ENCODE assay signal across 27 cellular contexts in genomic region chr6:158751192-158751591, GRCh38.
DNase-seq lines count a peak whose midpoint lies in the region; ATAC-seq, FAIRE-seq and TF ChIP-seq lines count a peak whose summit lies in the region.
"Had no signal": no experiment of that assay in that cellular context is flagged by ENCODE, and none has a peak within 500 bp of the region (broad histone marks: within the 10 kb centered on the region; RNA-seq: fewer than 3 reads in every experiment).

No MANE protein-coding gene starts in this region.

- H3K56ac ChIP-seq in H1 (replicated peaks; ENCODE audit: insufficient read length, low read depth, low read length): no peak overlapping the region

- H3K4ac ChIP-seq in H1 (replicated peaks; ENCODE audit: insufficient read length, low read depth, low read length) (no peak overlapping the region), neuronal stem cell (ENCODE audit: low read length) (no peak overlapping the region)

- H3K14ac ChIP-seq in H1 (ENCODE audit: insufficient read length) (no peak overlapping the region), neuronal stem cell (ENCODE audit: low read length) (no peak overlapping the region)

- no peak overlapping the region for H2AFZ ChIP-seq in H1 (ENCODE audit: low read length)
- peak overlapping the region; percentile 61 for H2AFZ ChIP-seq in neuronal stem cell (ENCODE audit: low read length)

- H3K27me3 ChIP-seq in H1 (replicated peaks in 1 of 4; ENCODE audit: control insufficient read depth in 3 of 4, extremely low read depth in 1 of 4, insufficient read depth in 3 of 4, low read length in 3 of 4): no peaks in the 10 kb centered on the region; a peak in 2 of 7 replicates
- peaks cover 0 to 7% (median 0%) of the 10 kb centered on the region in 3 experiments for H3K27me3 ChIP-seq in neuronal stem cell (ENCODE audit: control insufficient read depth in 3 of 3, insufficient read depth in 3 of 3, low read depth in 1 of 3, low read length in 3 of 3)
- H3K27me3 ChIP-seq: MG63, ovary, tibial nerve had no signal

- ATAC-seq in GM18519 (IDR thresholded peaks at IDR 0.05; ENCODE audit: low FRiP score, unreplicated experiment) (no peak), HG02840 (IDR thresholded peaks at IDR 0.05; ENCODE audit: low FRiP score, unreplicated experiment) (no peak), HG03354 (IDR thresholded peaks at IDR 0.05; ENCODE audit: poor library complexity, severe bottlenecking, unreplicated experiment) (no peak)
- ATAC-seq: activated CD8-positive, alpha-beta T cell treated with anti-CD3 and anti-CD28 coated beads, Interleukin-2, amount 10 ng/mL, durations not matched to agents 7 days and 5 days; natural killer cell treated with Interleukin-12 subunit alpha and Interleukin-12 subunit beta and Interleukin-15 and Interleukin-18, amount 100 ng/mL, for 72 hours; stimulated activated effector memory CD8-positive, alpha-beta T cell treated with anti-CD3 and anti-CD28 coated beads, Interleukin-12 subunit alpha, Interleukin-12 subunit beta, amount 100 ng/mL, for 72 hours had no signal

- H2BK120ac ChIP-seq in H1 (replicated peaks; ENCODE audit: low read depth, low read length) (no peak overlapping the region), neuronal stem cell (ENCODE audit: low read depth, low read length) (no peak overlapping the region)

- H3K9me3 ChIP-seq in H1 (ENCODE audit: insufficient read depth in 2 of 2, low read depth in 1 of 2, low read length in 1 of 2) (no peaks in the 10 kb centered on the region), neuronal stem cell (replicated peaks in 1 of 2; ENCODE audit: control insufficient read depth in 2 of 2, insufficient read depth in 1 of 2, low read depth in 1 of 2, low read length in 2 of 2) (no peaks in the 10 kb centered on the region)
- H3K9me3 ChIP-seq: MG63, ovary, tibial nerve had no signal

- H3K18ac ChIP-seq in H1 (ENCODE audit: extremely low read depth, low read length): no peak overlapping the region
- H3K18ac ChIP-seq in neuronal stem cell (ENCODE audit: low read length): no peak overlapping the region

- no peak overlapping the region for H3K27ac ChIP-seq in H1 (ENCODE audit: low read depth, low read length)
- H3K27ac ChIP-seq in neuronal stem cell (replicated peaks; ENCODE audit: low read length): no peak overlapping the region
- H3K27ac ChIP-seq: 22Rv1, ovary, tibial nerve had no signal

- POLR2A ChIA-PET in H1 (lab: Charles Lee; ENCODE audit: partially characterized antibody): interaction anchor here (2.1 to 2.5 kb wide), 2 partner anchors 12 to 14 kb away, joined by 10 to 11 read pairs; no protein-coding TSS in a partner anchor

- FAIRE-seq in H1 (lab: Jason Lieb, UNC): no peak
- FAIRE-seq: astrocyte, HTR-8/SVneo had no signal

- 86% methylated on average over 8 of the region's 8 CpGs; no CpG with 5 or more reads in 1 of the 2 experiments for WGBS in H1 (ENCODE audit: extremely low coverage in 1 of 2, insufficient coverage in 1 of 2, insufficient read length in 1 of 2, insufficient replicate concordance in 2 of 2, low coverage in 1 of 2, low lambda C conversion rate in 2 of 2, missing lambda C conversion rate in 1 of 2), 2 experiments
- no CpG with 5 or more reads among the region's 8 CpGs for WGBS in neuronal stem cell (ENCODE audit: extremely low coverage in 2 of 2, insufficient read length in 2 of 2, insufficient replicate concordance in 1 of 2), 2 donors

- H2BK5ac ChIP-seq in H1 (ENCODE audit: low read depth, low read length): 0 out of 2 replicates have a peak overlapping the region, but pooled peaks have one; percentile 26
- H2BK5ac ChIP-seq in neuronal stem cell (ENCODE audit: low read length): no peak overlapping the region

- H2AK5ac ChIP-seq in H1 (ENCODE audit: low read depth, low read length): no peak overlapping the region
- no peak overlapping the region for H2AK5ac ChIP-seq in neuronal stem cell (ENCODE audit: low read depth, low read length)

- H2BK15ac ChIP-seq in H1 (ENCODE audit: low read length): no peak overlapping the region
- H2BK15ac ChIP-seq in neuronal stem cell (ENCODE audit: low read length): no peak overlapping the region

- peaks cover 0 to 4% (median 0%) of the 10 kb centered on the region in 4 experiments; a peak in 3 of 7 replicates for H3K4me1 ChIP-seq in H1 (replicated peaks in 1 of 4; ENCODE audit: control insufficient read depth in 3 of 4, insufficient read depth in 4 of 4, low read length in 3 of 4)
- peaks cover 0 to 3% of the 10 kb centered on the region in 2 donors for H3K4me1 ChIP-seq in neuronal stem cell (ENCODE audit: control insufficient read depth in 2 of 2, insufficient read depth in 1 of 2, low read depth in 1 of 2, low read length in 2 of 2)

- no peak overlapping the region; a peak in 1 of 7 replicates for H3K9ac ChIP-seq in H1 (replicated peaks in 1 of 4; ENCODE audit: extremely low read depth in 1 of 4, low read depth in 3 of 4, low read length in 3 of 4)
- no peak overlapping the region for H3K9ac ChIP-seq in neuronal stem cell (ENCODE audit: low read depth, low read length, poor library complexity)

- H3K23ac ChIP-seq in H1 (ENCODE audit: insufficient read length) (no peak overlapping the region), neuronal stem cell (ENCODE audit: low read depth, low read length, poor library complexity) (no peak overlapping the region)

- no peak for TF ChIP-seq EP300 in H1 (IDR thresholded peaks at IDR 0.05; ENCODE audit: borderline replicate concordance in 1 of 2, low read depth in 2 of 2, low read length in 2 of 2)

- peak overlapping the region; percentile 2; the same call in 1 of the 2 replicates for H2BK12ac ChIP-seq in H1 (ENCODE audit: low read depth, low read length)
- no peak overlapping the region for H2BK12ac ChIP-seq in neuronal stem cell (ENCODE audit: low read length)

- no peak for TF ChIP-seq POLR2A in H1 (IDR thresholded peaks at IDR 0.05; ENCODE audit: control extremely low read depth in 1 of 2, low read depth in 2 of 2, low read length in 2 of 2)

- H4K8ac ChIP-seq in H1 (ENCODE audit: extremely low read depth, insufficient read depth, low read length): no peak overlapping the region
- no peak overlapping the region for H4K8ac ChIP-seq in neuronal stem cell (ENCODE audit: low read depth, low read length)

- no peaks in the 10 kb centered on the region for H3K36me3 ChIP-seq in H1 (ENCODE audit: control insufficient read depth in 2 of 4, insufficient read depth in 4 of 4, low read length in 3 of 4)
- H3K36me3 ChIP-seq in neuronal stem cell (replicated peaks in 1 of 2; ENCODE audit: control insufficient read depth in 2 of 2, insufficient read depth in 2 of 2, low read length in 2 of 2): no peaks in the 10 kb centered on the region
- H3K36me3 ChIP-seq: MG63, ovary, tibial nerve had no signal

- H3K79me2 ChIP-seq in H1 (ENCODE audit: control insufficient read depth in 1 of 2, insufficient read depth in 2 of 2, low read length in 2 of 2): no peaks in the 10 kb centered on the region

- H4K5ac ChIP-seq in H1 (ENCODE audit: insufficient read length, low read depth, low read length): no peak overlapping the region

- H2BK20ac ChIP-seq in H1 (ENCODE audit: low read length): 0 out of 2 replicates have a peak overlapping the region, but pooled peaks have one; percentile 13

- DNase-seq in DMS 273 (lab: John Stamatoyannopoulos, UW; ENCODE audit: unreplicated experiment) (peak; percentile 64), DMS 273 treated with DMSO at 0.1 percent for 48 hours (lab: John Stamatoyannopoulos, UW) (no peak), NCI-H1694 treated with DMSO at 0.1 percent for 48 hours (lab: John Stamatoyannopoulos, UW) (peak; percentile 7), H1 (ENCODE audit: low read depth in 1 of 2, low spot score in 2 of 2) (no peak), neuronal stem cell (ENCODE audit: low spot score) (no peak)
- DNase-seq: activated CD4-positive, alpha-beta T cell treated with anti-CD3 and anti-CD28 coated beads for 4 hours; activated CD8-positive, alpha-beta T cell treated with anti-CD3 and anti-CD28 coated beads, Interleukin-2, amount 10 ng/mL, durations not matched to agents 7 days and 5 days; Calu3; caudate nucleus; DND-41; GF-D8; GOT3; KG1; MG63; NCI-H1105; NCI-H2029; NCI-H2227 treated with DMSO at 0.1 percent for 48 hours; ovary had no signal

- H3K4me3 ChIP-seq in H1 (ENCODE audit: extremely low read depth in 1 of 4, insufficient read depth in 2 of 4, low read depth in 3 of 4, low read length in 4 of 4) (no peak overlapping the region), neuronal stem cell (ENCODE audit: low read length in 2 of 2) (no peak overlapping the region)
- H3K4me3 ChIP-seq: MG63, ovary, tibial nerve had no signal

- H3K4me2 ChIP-seq in H1 (ENCODE audit: insufficient read depth in 1 of 2, low read depth in 2 of 2, low read length in 2 of 2) (no peak overlapping the region), neuronal stem cell (ENCODE audit: insufficient read depth, low read length, poor library complexity, severe bottlenecking) (no peak overlapping the region)

- no peaks in the 10 kb centered on the region for H3K79me1 ChIP-seq in H1 (ENCODE audit: low read depth, low read length)
- no peaks in the 10 kb centered on the region for H3K79me1 ChIP-seq in neuronal stem cell (ENCODE audit: low read depth, low read length)

- CTCF ChIA-PET in H1 (lab: Charles Lee; ENCODE audit: partially characterized antibody): interaction anchor here (0.7 to 2.9 kb wide), 2 partner anchors 18 to 525 kb away, joined by 3 to 11 read pairs; no protein-coding TSS in a partner anchor

- H4K20me1 ChIP-seq in H1 (replicated peaks in 1 of 2; ENCODE audit: control insufficient read depth in 1 of 2, insufficient read depth in 2 of 2, low read length in 2 of 2): no peaks in the 10 kb centered on the region

- H4K91ac ChIP-seq in H1 (replicated peaks; ENCODE audit: insufficient read length, low read length) (peak overlapping the region; percentile 10), neuronal stem cell (ENCODE audit: low read depth, low read length, poor library complexity) (no peak overlapping the region)

- H3K23me2 ChIP-seq in H1 (ENCODE audit: low read depth, low read length): no peaks in the 10 kb centered on the region

- no peak for TF ChIP-seq CTCF in H1 (IDR thresholded peaks at IDR 0.05; ENCODE audit: control extremely low read depth in 1 of 3, insufficient read depth in 1 of 3, low read depth in 1 of 3, low read length in 3 of 3)

- TF ChIP-seq RAD21 in H1 (IDR thresholded peaks at IDR 0.05 in 1 of 2, conservative IDR thresholded peaks at IDR 0.05 in 1 of 2; ENCODE audit: low read depth in 2 of 2, low read length in 2 of 2): no peak

TF ChIP-seq in H1, 55 proteins besides CTCF, POLR2A, EP300 and RAD21 (continues in another document):
- TF ChIP-seq ASH2L (IDR thresholded peaks at IDR 0.05; ENCODE audit: low read length) (no peak), HDAC6 (IDR thresholded peaks at IDR 0.05; ENCODE audit: low read depth, low read length) (no peak), CTBP2 (IDR thresholded peaks at IDR 0.05; ENCODE audit: borderline replicate concordance, insufficient read depth, insufficient read length, low read length) (no peak), FOSL1 (IDR thresholded peaks at IDR 0.05; ENCODE audit: insufficient read depth, low read depth, low read length) (no peak), PHF8 (conservative IDR thresholded peaks at IDR 0.05; ENCODE audit: low read depth, low read length) (no peak), HDAC2 (IDR thresholded peaks at IDR 0.05; ENCODE audit: borderline replicate concordance in 1 of 2, low read depth in 2 of 2, low read length in 2 of 2) (no peak), SIN3A (conservative IDR thresholded peaks at IDR 0.05 in 1 of 2, IDR thresholded peaks at IDR 0.05 in 1 of 2; ENCODE audit: low read depth in 1 of 2, low read length in 2 of 2) (no peak)

Comparison
In these comparisons a context has a peak if more than half of its experiments do, and no peak if none do; other contexts are left out.
1. DNase-seq: peak in DMS 273 (single experiment) and NCI-H1694 treated with DMSO at 0.1 percent for 48 hours (single experiment); none in DMS 273 treated with DMSO at 0.1 percent for 48 hours (single experiment), H1 (0 of 2) and neuronal stem cell (single experiment).